Comparison of ENCODE assay signal across 27 cellular contexts in the genomic region with DNA sequence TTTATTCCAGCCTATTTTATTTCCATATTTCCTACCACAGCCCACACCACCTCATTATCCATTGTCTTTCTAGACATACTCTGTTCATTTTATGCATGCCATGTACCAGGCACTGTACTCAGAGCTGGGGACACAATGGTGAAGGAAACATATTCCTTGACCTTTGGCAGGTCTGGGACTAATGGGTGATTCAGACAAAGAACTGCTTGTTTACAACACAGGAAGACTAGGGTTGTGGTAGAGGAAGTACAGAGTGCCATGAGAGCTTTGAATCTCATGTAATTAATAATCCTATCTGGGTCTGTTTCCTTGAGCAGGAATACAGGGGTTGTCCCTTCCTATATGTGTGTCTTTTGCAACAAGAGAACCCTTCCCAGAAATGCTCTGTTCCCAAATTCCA.
"Had no signal": no experiment of that assay in that cellular context is flagged by ENCODE, and none has a peak within 500 bp of the region (broad histone marks: within the 10 kb centered on the region; RNA-seq: fewer than 3 reads in every experiment).

No MANE protein-coding gene starts in this region.

- H3K27ac ChIP-seq: hepatocyte, lower lobe of right lung, neural progenitor cell, neutrophil, parathyroid adenoma, psoas muscle, right atrium auricular region, skin epidermis, stomach, testis, thyroid gland, transverse colon, upper lobe of left lung, vagina had no signal

- H3K4me3 ChIP-seq: hepatocyte, lower lobe of right lung, neural progenitor cell, psoas muscle, right atrium auricular region, skin epidermis, stomach, testis, thyroid gland, transverse colon, upper lobe of left lung, vagina had no signal

- H2AFZ ChIP-seq: hepatocyte, neural progenitor cell, parathyroid adenoma had no signal

- H3K79me2 ChIP-seq: hepatocyte, parathyroid adenoma had no signal

- H3K4me2 ChIP-seq: hepatocyte, neural progenitor cell had no signal

- H3K4me1 ChIP-seq: lower lobe of right lung, neural progenitor cell, parathyroid adenoma, psoas muscle, right atrium auricular region, stomach, testis, thyroid gland, transverse colon, upper lobe of left lung, vagina had no signal

- H3K9ac ChIP-seq: neural progenitor cell, parathyroid adenoma had no signal

- DNase-seq: islet precursor cell; left ventricle myocardium superior; lower lobe of right lung; naive B cell; natural killer cell; nephron progenitor cell; occipital lobe; psoas muscle; stimulated activated CD4-positive, alpha-beta T cell treated with anti-CD3 and anti-CD28 coated beads, Interleukin-12 subunit alpha, Interleukin-12 subunit beta, amount 100 ng/mL, for 4 hours; stimulated activated CD4-positive, alpha-beta T cell treated with anti-CD3 and anti-CD28 coated beads, Interleukin-15, amount 100 ng/mL, for 24 hours; stimulated activated CD4-positive, alpha-beta T cell treated with anti-CD3 and anti-CD28 coated beads, Interleukin-2, amount 100 ng/mL, for 24 hours; stimulated activated CD4-positive, alpha-beta T cell treated with anti-CD3 and anti-CD28 coated beads, Interleukin-4, amount 100 ng/mL, for 1 hour; stimulated activated naive B cell treated with anti-CD40 and anti-IgM and Interleukin-4, amounts not matched to agents 10 μg/mL and 1 μg/mL and 100 μg/mL, for 72 hours; stimulated activated naive CD8-positive, alpha-beta T cell treated with anti-CD3 and anti-CD28 coated beads, Interleukin-15, Interleukin-2, amounts not matched to agents 100 U/mL and 50 U/mL, for 24 hours; stomach; testis; thyroid gland; transverse colon; upper lobe of left lung had no signal

- H3K9me3 ChIP-seq: lower lobe of right lung, neutrophil, psoas muscle, right atrium auricular region, stomach, testis, thyroid gland, transverse colon, upper lobe of left lung, vagina had no signal

- ATAC-seq: left ventricle myocardium superior; lower lobe of right lung; natural killer cell; psoas muscle; sciatic nerve; stimulated activated naive B cell treated with anti-CD40 and anti-IgM and Interleukin-4, amounts not matched to agents 10 μg/mL and 1 μg/mL and 100 μg/mL, for 72 hours; stimulated activated naive CD8-positive, alpha-beta T cell treated with anti-CD3 and anti-CD28 coated beads, Interleukin-15, Interleukin-2, amounts not matched to agents 100 U/mL and 50 U/mL, for 24 hours had no signal

- H3K36me3 ChIP-seq: lower lobe of right lung, neutrophil, right atrium auricular region, stomach, thyroid gland, transverse colon, upper lobe of left lung, vagina had no signal

- H3K27me3 ChIP-seq: hepatocyte, neural progenitor cell, neutrophil, right atrium auricular region, stomach, testis, thyroid gland, transverse colon, upper lobe of left lung, vagina had no signal
